ENCODE assay signal across 8 cellular contexts in the genomic region with DNA sequence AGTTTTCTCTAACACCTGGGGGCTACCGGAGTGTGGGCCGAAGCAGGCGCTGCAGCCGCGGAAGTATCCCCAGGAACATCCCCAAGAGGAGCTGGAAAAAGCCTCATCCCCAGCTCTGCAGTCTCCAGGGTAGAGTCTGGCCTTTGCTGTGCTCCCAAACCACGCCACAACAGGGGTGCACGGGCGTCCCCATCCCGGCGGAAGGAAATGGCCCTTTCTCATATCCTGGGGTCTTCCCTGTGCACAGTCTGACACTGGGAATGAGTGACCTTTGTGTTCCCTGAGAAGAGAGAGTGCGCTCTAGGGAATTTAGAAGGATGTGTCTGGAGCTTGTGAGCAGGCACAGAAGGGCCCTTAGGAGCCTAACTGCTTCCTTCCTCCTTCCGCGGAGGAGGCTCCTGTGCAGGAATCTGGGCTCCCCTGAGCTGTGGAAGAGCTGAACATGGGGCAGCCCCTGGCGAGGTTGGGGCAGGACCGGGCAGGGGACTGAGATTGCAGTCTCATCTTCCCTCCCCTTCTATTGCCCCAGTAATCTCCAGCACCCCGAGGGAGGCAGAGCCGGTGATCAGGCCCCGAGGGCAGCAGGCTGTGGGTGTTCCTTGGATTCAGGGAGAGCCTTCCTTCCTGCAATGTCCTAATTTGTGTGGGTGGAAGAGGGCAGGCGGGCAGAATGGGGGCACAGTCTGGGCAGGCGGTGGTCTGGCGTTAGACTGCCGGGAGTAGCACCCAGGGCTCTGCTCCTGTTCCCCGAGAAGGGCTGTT. TPM values are rescaled to one million over a fixed set of nuclear protein-coding genes. Genes with fewer than 3 reads are reported as not detected.
DNase-seq lines count a peak whose midpoint lies in the region; ATAC-seq and TF ChIP-seq lines count a peak whose summit lies in the region.

No MANE protein-coding gene starts in this region.

- peak overlapping the region; percentile 74 for H3K4me3 ChIP-seq in BE2C (ENCODE audit: low read depth, low read length)
- H3K4me3 ChIP-seq in colonic mucosa, result peak overlapping the region; percentile 65

- H3K27ac Mint-ChIP-seq in naive thymus-derived CD8-positive, alpha-beta T cell, result peak overlapping the region; percentile 89 to 97 (median 95)

- peaks cover 0 to 26% (median 0%) of the 10 kb centered on the region in 3 donors for H3K36me3 Mint-ChIP-seq in naive thymus-derived CD8-positive, alpha-beta T cell

- H3K4me3 Mint-ChIP-seq in naive thymus-derived CD8-positive, alpha-beta T cell, result peak overlapping the region; percentile 89 to 98 (median 94)

- no peaks in the 10 kb centered on the region for H3K9me3 Mint-ChIP-seq in naive thymus-derived CD8-positive, alpha-beta T cell

- DNase-seq in BE2C (no peak), colonic mucosa (no peak), GM10248 (ENCODE audit: extremely low spot score) (no peak)
- no peak for DNase-seq in naive thymus-derived CD8-positive, alpha-beta T cell

- POLR2A ChIA-PET in naive thymus-derived CD8-positive, alpha-beta T cell (lab: Charles Lee), result interaction anchor here (1.0 to 7.3 kb wide), 12 partner anchors 8 to 386 kb away, joined by 3 to 96 read pairs (median 6); partner anchors contain the start of genes GIMAP1 and ZNF775
- POLR2A ChIA-PET in GM10248 (lab: Yijun Ruan, JAX), result interaction anchor here (0.8 to 1.5 kb wide), 4 partner anchors 8 to 22 kb away, joined by 3 to 5 read pairs (median 3); no protein-coding TSS in a partner anchor

- H3K9me3 ChIP-seq in BE2C (no peaks in the 10 kb centered on the region), KOPT-K1 (ENCODE audit: insufficient read depth, low read length, poor library complexity, severe bottlenecking) (no peaks in the 10 kb centered on the region), colonic mucosa (no peaks in the 10 kb centered on the region)

- intact Hi-C loops in colonic mucosa (cut with DNase I), result loop anchor here (5.0 kb wide), 1 partner anchor 43 kb away; no protein-coding TSS in a partner anchor

- no peaks in the 10 kb centered on the region for H3K4me1 ChIP-seq in BE2C
- peaks cover 11% of the 10 kb centered on the region for H3K4me1 ChIP-seq in colonic mucosa

- no peak for ATAC-seq in naive thymus-derived CD8-positive, alpha-beta T cell
- ATAC-seq in GM19467 (IDR thresholded peaks at IDR 0.05; ENCODE audit: unreplicated experiment) (no peak), HG02870 (IDR thresholded peaks at IDR 0.05; ENCODE audit: unreplicated experiment) (no peak), GM18909 (IDR thresholded peaks at IDR 0.05; ENCODE audit: poor library complexity, unreplicated experiment) (no peak)

- CTCF ChIA-PET in GM10248 (lab: Yijun Ruan, JAX), result interaction anchor here (0.7 to 7.1 kb wide), 10 partner anchors 8 to 85 kb away, joined by 3 to 66 read pairs (median 4); a partner anchor contains a TSS

- H3K27ac ChIP-seq in KOPT-K1 (ENCODE audit: low read depth, low read length, poor library complexity, severe bottlenecking) (peak overlapping the region; percentile 99), colonic mucosa (peak overlapping the region; percentile 97)

- H3K27me3 ChIP-seq in BE2C (no peaks in the 10 kb centered on the region), colonic mucosa (no peaks in the 10 kb centered on the region)

- H3K4me1 Mint-ChIP-seq in naive thymus-derived CD8-positive, alpha-beta T cell, result peaks cover 25 to 68% (median 62%) of the 10 kb centered on the region in 4 donors

- H3K27me3 Mint-ChIP-seq in naive thymus-derived CD8-positive, alpha-beta T cell, result no peaks in the 10 kb centered on the region

- H3K36me3 ChIP-seq in BE2C (peaks cover 53% of the 10 kb centered on the region), KOPT-K1 (ENCODE audit: insufficient read depth, low read length) (peaks cover 42% of the 10 kb centered on the region), colonic mucosa (no peaks in the 10 kb centered on the region)

- TF ChIP-seq CTCF in BE2C (IDR thresholded peaks at IDR 0.05; ENCODE audit: low read depth, low read length) (no peak), colonic mucosa (IDR thresholded peaks at IDR 0.05) (no peak), GM10248 (IDR thresholded peaks at IDR 0.05; ENCODE audit: control extremely low read depth, extremely low read depth, low read depth, missing control alignments) (no peak)

- peak overlapping the region; percentile 93 to 99 for H3K9ac ChIP-seq in colonic mucosa (ENCODE audit: low read depth in 2 of 2, low read length in 2 of 2)

RNA-seq across cellular contexts. Expression of gene REPIN1, which starts 1.3 kb away (rescaled TPM):
- 396 TPM for polyA plus RNA-seq in BE2C (2012; ENCODE audit: insufficient read depth, insufficient read length, low read depth)
- 100 to 1,000 TPM; 189 to 304 TPM for total RNA-seq in colonic mucosa
- 100 to 1,000 TPM; 104 to 108 TPM for total RNA-seq in naive thymus-derived CD8-positive, alpha-beta T cell
- polyA plus RNA-seq in naive thymus-derived CD8-positive, alpha-beta T cell, result 10 to 100 TPM; 39.8 to 73.0 (median 49.8) TPM

RNA-seq across cellular contexts. Expression of gene ZNF775, which starts 9.2 kb away (rescaled TPM):
- polyA plus RNA-seq in BE2C (2012; ENCODE audit: insufficient read depth, insufficient read length, low read depth), result 18.2 TPM
- 10 to 100 TPM; 11.0 to 11.3 TPM for total RNA-seq in colonic mucosa
- 1 to 10 TPM; 5.6 to 5.9 TPM for total RNA-seq in naive thymus-derived CD8-positive, alpha-beta T cell
- polyA plus RNA-seq in naive thymus-derived CD8-positive, alpha-beta T cell, result 1 to 10 TPM; 1.5 to 7.6 (median 3.1) TPM

RNA-seq across cellular contexts. Expression of gene RARRES2, which starts 28.5 kb away (rescaled TPM):
- not detected for polyA plus RNA-seq in BE2C (2012; ENCODE audit: insufficient read depth, insufficient read length, low read depth)
- total RNA-seq in colonic mucosa, result 100 to 1,000 TPM in 1 of 2 donors, 10 to 100 TPM in 1; 86.7 to 122 TPM
- under 1 TPM in 1 of 2 experiments, not detected in 1; 0.29 TPM for total RNA-seq in naive thymus-derived CD8-positive, alpha-beta T cell
- not detected for polyA plus RNA-seq in naive thymus-derived CD8-positive, alpha-beta T cell

RNA-seq across cellular contexts. Expression of gene ACTR3C, which starts 46.6 kb away (rescaled TPM):
- polyA plus RNA-seq in BE2C (2012; ENCODE audit: insufficient read depth, insufficient read length, low read depth), result 4.9 TPM
- 10 to 100 TPM; 17.6 to 29.6 TPM for total RNA-seq in colonic mucosa
- total RNA-seq in naive thymus-derived CD8-positive, alpha-beta T cell, result 10 to 100 TPM in 1 of 2 experiments, 1 to 10 TPM in 1; 9.8 to 12.8 TPM
- polyA plus RNA-seq in naive thymus-derived CD8-positive, alpha-beta T cell, result 1 to 10 TPM; 2.1 to 4.6 (median 3.5) TPM

RNA-seq across cellular contexts. Expression of gene LRRC61, which starts 46.8 kb away (rescaled TPM):
- polyA plus RNA-seq in BE2C (2012; ENCODE audit: insufficient read depth, insufficient read length, low read depth), result 44.5 TPM
- 10 to 100 TPM; 11.4 to 15.1 TPM for total RNA-seq in colonic mucosa
- total RNA-seq in naive thymus-derived CD8-positive, alpha-beta T cell, result 10 to 100 TPM; 13.8 to 16.0 TPM
- polyA plus RNA-seq in naive thymus-derived CD8-positive, alpha-beta T cell, result 10 to 100 TPM; 17.8 to 34.3 (median 33.5) TPM

Comparison
In these comparisons a context has a peak if more than half of its experiments do, and no peak if none do; other contexts are left out.
1. RNA of gene RARRES2, which starts 28.5 kb away (total RNA-seq): 86.7 to 122 TPM in colonic mucosa; 0.29 TPM in naive thymus-derived CD8-positive, alpha-beta T cell; every median in the first group is over 10 times any median in the second.